22 cellular contexts compared by ENCODE assay signal in genomic region chr10:90451283-90451682, GRCh38.
DNase-seq lines count a peak whose midpoint lies in the region; ATAC-seq and TF ChIP-seq lines count a peak whose summit lies in the region.
"Had no signal": no experiment of that assay in that cellular context is flagged by ENCODE, and none has a peak within 500 bp of the region (broad histone marks: within the 10 kb centered on the region; RNA-seq: fewer than 3 reads in every experiment).

No MANE protein-coding gene starts in this region.

- H3K36me3 Mint-ChIP-seq in WTC11, result no peaks in the 10 kb centered on the region
- H3K36me3 Mint-ChIP-seq: activated CD8-positive, alpha-beta memory T cell treated with anti-CD3 and anti-CD28 coated beads, Interleukin-2, amount 10 ng/mL, durations not matched to agents 7 days and 5 days had no signal

- peaks cover 8% of the 10 kb centered on the region for H3K4me1 Mint-ChIP-seq in WTC11
- H3K4me1 Mint-ChIP-seq: activated CD8-positive, alpha-beta memory T cell treated with anti-CD3 and anti-CD28 coated beads, Interleukin-2, amount 10 ng/mL, durations not matched to agents 7 days and 5 days had no signal

- peaks cover 10% of the 10 kb centered on the region for H3K9me3 Mint-ChIP-seq in WTC11

- CTCF ChIA-PET in WTC11 (lab: Charles Lee), result no interaction called here

- intact Hi-C loops in left ventricle myocardium inferior (cut with micrococcal nuclease), result no loop called here

- TF ChIP-seq CTCF in WTC11 (IDR thresholded peaks at IDR 0.05), result no peak
- no peak for TF ChIP-seq CTCF in fibroblast of the aortic adventitia (IDR thresholded peaks at IDR 0.05; ENCODE audit: insufficient read depth, low read length)
- no peak for TF ChIP-seq CTCF in left ventricle myocardium inferior (IDR thresholded peaks at IDR 0.05; ENCODE audit: borderline replicate concordance)

- H3K36me3 ChIP-seq in ACC112 (ENCODE audit: insufficient read depth, low read length), result no peaks in the 10 kb centered on the region
- H3K36me3 ChIP-seq in left ventricle myocardium inferior, result no peaks in the 10 kb centered on the region
- H3K36me3 ChIP-seq: ascending aorta, HAP-1, sigmoid colon, SJSA1 had no signal

- peaks cover 18% of the 10 kb centered on the region for H3K4me1 ChIP-seq in ACC112 (ENCODE audit: control insufficient read depth, insufficient read depth, low read length, unreplicated experiment)
- H3K4me1 ChIP-seq in left ventricle myocardium inferior, result no peaks in the 10 kb centered on the region
- H3K4me1 ChIP-seq: ascending aorta, sigmoid colon, testis had no signal

- H3K4me3 ChIP-seq in ACC112 (ENCODE audit: low read depth, low read length) (no peak overlapping the region), fibroblast of the aortic adventitia (ENCODE audit: low read depth, low read length) (no peak overlapping the region), left ventricle myocardium inferior (no peak overlapping the region)
- H3K4me3 ChIP-seq: ascending aorta, HAP-1, sigmoid colon, SJSA1, testis had no signal

- POLR2A ChIA-PET in WTC11 (lab: Charles Lee), result no interaction called here

- H3K27me3 Mint-ChIP-seq in WTC11 (ENCODE audit: low read depth), result no peaks in the 10 kb centered on the region
- H3K27me3 Mint-ChIP-seq: activated CD8-positive, alpha-beta memory T cell treated with anti-CD3 and anti-CD28 coated beads, Interleukin-2, amount 10 ng/mL, durations not matched to agents 7 days and 5 days had no signal

- H3K79me2 ChIP-seq in ACC112 (ENCODE audit: control insufficient read depth, insufficient read depth, low read length, unreplicated experiment), result no peaks in the 10 kb centered on the region

- H2AFZ ChIP-seq in ACC112 (ENCODE audit: low read length, unreplicated experiment), result peak overlapping the region; percentile 53

- peak overlapping the region; percentile 29 for H3K27ac ChIP-seq in ACC112 (ENCODE audit: low read depth, low read length)
- H3K27ac ChIP-seq in left ventricle myocardium inferior (replicated peaks), result no peak overlapping the region
- H3K27ac ChIP-seq: ascending aorta, sigmoid colon, SJSA1, testis had no signal

- H3K9me3 ChIP-seq in left ventricle myocardium inferior (replicated peaks), result peaks cover 13% of the 10 kb centered on the region
- H3K9me3 ChIP-seq: HAP-1, sigmoid colon, SJSA1, testis had no signal

- DNase-seq in HS-5 (ENCODE audit: low read depth) (peak; percentile 68), WTC11 (ENCODE audit: low spot score) (no peak), fibroblast of the aortic adventitia (ENCODE audit: low read depth) (peak; percentile 17), NCI-H187 treated with DMSO at 0.1 percent for 48 hours (lab: John Stamatoyannopoulos, UW) (no peak), activated gamma-delta T cell (lab: John Stamatoyannopoulos, UW) (no peak), left ventricle myocardium inferior (no peak), GF-D8 (lab: John Stamatoyannopoulos, UW) (no peak)
- DNase-seq: activated CD4-positive, alpha-beta T cell treated with anti-CD3 and anti-CD28 coated beads for 1 hour; activated CD8-positive, alpha-beta memory T cell treated with anti-CD3 and anti-CD28 coated beads, Interleukin-2, amount 10 ng/mL, durations not matched to agents 7 days and 5 days; activated effector memory CD4-positive, alpha-beta T cell treated with Interleukin-2 at 50 U/mL for 16 hours; COR-L47; left colon; NCI-H2107; occipital lobe; sigmoid colon; stimulated activated CD4-positive, alpha-beta T cell treated with anti-CD3 and anti-CD28 coated beads, Interleukin-4, amount 100 ng/mL, for 1 hour; stimulated activated CD8-positive, alpha-beta memory T cell treated with anti-CD3 and anti-CD28 coated beads, Interleukin-4, amount 100 ng/mL, for 48 hours; testis had no signal

- H3K27ac Mint-ChIP-seq in WTC11, result 0 out of 2 replicates have a peak overlapping the region, but pooled peaks have one; percentile 19
- H3K27ac Mint-ChIP-seq: activated CD8-positive, alpha-beta memory T cell treated with anti-CD3 and anti-CD28 coated beads, Interleukin-2, amount 10 ng/mL, durations not matched to agents 7 days and 5 days had no signal

- no peak for ATAC-seq in WTC11
- ATAC-seq: activated CD8-positive, alpha-beta memory T cell treated with anti-CD3 and anti-CD28 coated beads, Interleukin-2, amount 10 ng/mL, durations not matched to agents 7 days and 5 days; left colon had no signal

- H3K27me3 ChIP-seq in ACC112 (ENCODE audit: insufficient read depth, low read length) (no peaks in the 10 kb centered on the region), left ventricle myocardium inferior (ENCODE audit: low read depth) (no peaks in the 10 kb centered on the region)
- H3K27me3 ChIP-seq: ascending aorta, sigmoid colon, SJSA1, testis had no signal

- no peak overlapping the region for H3K4me3 Mint-ChIP-seq in WTC11
- H3K4me3 Mint-ChIP-seq: activated CD8-positive, alpha-beta memory T cell treated with anti-CD3 and anti-CD28 coated beads, Interleukin-2, amount 10 ng/mL, durations not matched to agents 7 days and 5 days had no signal

TF ChIP-seq in WTC11, 78 proteins besides CTCF, POLR2A, EP300 and RAD21:
- TF ChIP-seq AFF4 (CRISPR knock-in tag; IDR thresholded peaks at IDR 0.05; ENCODE audit: borderline replicate concordance) (no peak), SMAD3 (CRISPR knock-in tag; IDR thresholded peaks at IDR 0.05; ENCODE audit: borderline replicate concordance) (no peak), FOXJ3 (CRISPR knock-in tag; IDR thresholded peaks at IDR 0.05; ENCODE audit: borderline replicate concordance) (no peak), ZNF263 (CRISPR knock-in tag; IDR thresholded peaks at IDR 0.05; ENCODE audit: low read depth) (no peak), E2F1 (CRISPR knock-in tag; IDR thresholded peaks at IDR 0.05) (no peak), TEAD4 (CRISPR knock-in tag; IDR thresholded peaks at IDR 0.05) (no peak)

Comparison
In these comparisons a context has a peak if more than half of its experiments do, and no peak if none do; other contexts are left out.
1. DNase-seq: peak in HS-5 (single experiment) and fibroblast of the aortic adventitia (single experiment); none in WTC11 (single experiment), NCI-H187 treated with DMSO at 0.1 percent for 48 hours (single experiment), activated gamma-delta T cell (single experiment), left ventricle myocardium inferior (single experiment) and GF-D8 (single experiment).